In the genomic region with DNA sequence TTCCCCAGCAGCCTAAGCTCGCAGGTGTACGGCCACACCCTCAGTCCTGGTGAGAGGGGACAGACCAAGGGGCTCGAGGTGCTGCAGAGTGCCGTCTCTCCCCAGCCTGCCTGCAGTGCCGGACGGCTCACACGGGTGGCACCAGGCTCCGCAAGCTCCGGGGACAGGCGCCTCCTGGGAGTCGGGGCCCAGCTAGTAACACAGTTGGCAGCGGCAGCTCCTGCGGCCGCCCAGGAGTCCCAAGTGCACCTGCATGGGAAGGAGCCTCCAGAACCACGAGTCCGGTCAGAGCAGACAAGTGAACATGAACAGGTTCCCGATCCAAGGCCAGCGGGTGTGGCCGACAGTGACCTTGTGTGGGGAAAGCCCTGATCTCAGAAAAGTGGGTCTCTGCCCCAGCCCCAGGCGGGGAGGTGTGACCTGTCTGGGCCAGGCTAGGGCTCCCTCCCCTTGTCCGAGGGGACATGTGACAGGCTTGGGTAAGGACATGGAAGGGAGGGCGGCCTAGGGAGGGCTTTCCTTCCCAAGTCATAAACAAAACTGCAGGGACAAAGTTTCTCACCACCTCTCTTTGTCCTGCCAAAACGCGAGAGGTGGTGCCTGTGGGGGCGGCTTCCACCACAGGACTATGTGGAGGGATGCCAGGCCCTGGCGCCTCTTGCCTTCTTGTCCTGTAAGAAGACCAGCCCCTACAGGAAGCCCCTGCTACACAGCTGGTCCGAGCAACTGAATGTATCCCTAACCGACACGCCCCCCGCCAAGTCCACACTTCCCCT, we compare ENCODE assay signal across 1 cellular context.
TF ChIP-seq lines count a peak whose summit lies in the region.

No MANE protein-coding gene starts in this region.

TF ChIP-seq in IMR-90, 13 proteins besides CTCF, POLR2A, EP300 and RAD21:
- TF ChIP-seq NFE2L2 (IDR thresholded peaks at IDR 0.05; ENCODE audit: low read depth, low read length): no peak
- no peak for TF ChIP-seq FOS (IDR thresholded peaks at IDR 0.05; ENCODE audit: low read depth, low read length)
- no peak for TF ChIP-seq CEBPB (IDR thresholded peaks at IDR 0.05; ENCODE audit: low read depth, low read length)
- TF ChIP-seq MXI1 (IDR thresholded peaks at IDR 0.05; ENCODE audit: borderline replicate concordance, low read depth, low read length): no peak
- no peak for TF ChIP-seq ELK1 (IDR thresholded peaks at IDR 0.05; ENCODE audit: borderline replicate concordance, low read depth, low read length)
- no peak for TF ChIP-seq USF2 (IDR thresholded peaks at IDR 0.05; ENCODE audit: low read depth, low read length)
- no peak for TF ChIP-seq SMC3 (IDR thresholded peaks at IDR 0.05; ENCODE audit: low read depth, low read length)
- no peak for TF ChIP-seq CHD1 (IDR thresholded peaks at IDR 0.05; ENCODE audit: low read depth, low read length)
- TF ChIP-seq RFX5 (IDR thresholded peaks at IDR 0.05; ENCODE audit: low read depth, low read length): no peak
- no peak for TF ChIP-seq MAZ (IDR thresholded peaks at IDR 0.05; ENCODE audit: borderline replicate concordance, low read depth, low read length)
- TF ChIP-seq RCOR1 (IDR thresholded peaks at IDR 0.05; ENCODE audit: insufficient replicate concordance, low read length): no peak
- TF ChIP-seq BHLHE40 (IDR thresholded peaks at IDR 0.05; ENCODE audit: low read depth, low read length): no peak
